Comparison of ENCODE assay signal across 8 cellular contexts in the genomic region with DNA sequence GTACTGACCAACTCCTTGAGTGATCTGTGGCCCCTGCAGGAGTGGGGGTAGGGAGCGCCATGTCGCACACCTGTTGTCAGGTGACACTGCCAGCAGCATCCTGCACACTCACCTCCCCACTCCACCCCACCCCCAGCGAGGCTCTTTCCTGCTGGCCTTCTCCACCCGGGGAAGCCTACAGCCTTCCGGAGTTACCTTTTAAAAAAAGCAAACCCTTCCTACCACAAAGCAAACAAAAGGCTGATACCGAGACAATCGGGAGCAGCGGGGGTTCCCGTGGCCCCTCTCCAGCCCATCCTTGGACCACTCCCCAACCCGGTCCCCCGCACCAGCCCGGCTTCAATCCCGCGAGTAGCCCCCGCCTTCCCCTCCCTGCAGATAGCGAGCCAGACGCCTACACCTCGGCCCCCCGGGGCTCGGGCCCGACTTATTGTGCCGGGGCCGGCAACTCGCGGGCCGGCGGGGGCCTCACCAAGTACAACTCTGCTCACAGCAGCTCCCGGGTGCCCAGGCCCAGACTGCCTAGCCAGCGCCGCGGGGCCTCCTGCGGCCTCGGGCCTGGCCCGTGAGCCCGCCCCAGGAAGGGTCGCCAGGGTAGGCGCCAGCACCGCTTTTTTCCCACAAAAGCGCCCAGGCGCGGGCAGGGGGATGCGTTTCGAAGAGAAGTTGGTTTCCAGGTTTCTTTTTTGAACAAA. TPM values are rescaled to one million over a fixed set of nuclear protein-coding genes. Genes with fewer than 3 reads are reported as not detected.
DNase-seq lines count a peak whose midpoint lies in the region; ATAC-seq and TF ChIP-seq lines count a peak whose summit lies in the region.

No MANE protein-coding gene starts in this region.

- intact Hi-C loops in left ventricle myocardium inferior (cut with micrococcal nuclease) (no loop called here), sigmoid colon (cut with DNase I) (no loop called here)

- H3K4me1 ChIP-seq in left ventricle myocardium inferior (peaks cover 62% of the 10 kb centered on the region), sigmoid colon (peaks cover 0 to 61% (median 53%) of the 10 kb centered on the region in 4 donors)

- peak overlapping the region; percentile 99 for H3K4me3 ChIP-seq in left ventricle myocardium inferior
- peak overlapping the region; percentile 80 to 90 (median 82) for H3K4me3 ChIP-seq in sigmoid colon

- DNase-seq in NCI-H82 (lab: John Stamatoyannopoulos, UW) (peak; percentile 31), NCI-H82 treated with DMSO at 0.1 percent for 48 hours (lab: John Stamatoyannopoulos, UW; ENCODE audit: unreplicated experiment) (no peak), NCI-H748 treated with DMSO at 0.1 percent for 48 hours (lab: John Stamatoyannopoulos, UW) (peak; percentile 62), left ventricle myocardium inferior (no peak), sigmoid colon (no peak), COLO829 (ENCODE audit: low spot score) (no peak)
- DNase-seq in activated naive CD4-positive, alpha-beta T cell (lab: John Stamatoyannopoulos, UW), result peak in 3 of 4 experiments; percentile 11 to 45 (median 12)

- no peak for TF ChIP-seq CTCF in left ventricle myocardium inferior (IDR thresholded peaks at IDR 0.05; ENCODE audit: borderline replicate concordance)
- no peak for TF ChIP-seq CTCF in sigmoid colon (IDR thresholded peaks at IDR 0.05)

- TF ChIP-seq EP300 in sigmoid colon (IDR thresholded peaks at IDR 0.05), result no peak

- H3K36me3 ChIP-seq in left ventricle myocardium inferior (no peaks in the 10 kb centered on the region), sigmoid colon (no peaks in the 10 kb centered on the region)

- H3K9me3 ChIP-seq in left ventricle myocardium inferior (replicated peaks), result no peaks in the 10 kb centered on the region
- H3K9me3 ChIP-seq in sigmoid colon, result no peaks in the 10 kb centered on the region

- TF ChIP-seq POLR2A in sigmoid colon (IDR thresholded peaks at IDR 0.05), result no peak

- H3K27ac ChIP-seq in left ventricle myocardium inferior (replicated peaks) (peak overlapping the region; percentile 97), sigmoid colon (peak overlapping the region; percentile 81 to 93 (median 88))

- WGBS in sigmoid colon, 2 donors, result 0 to 1% methylated on average over 43 of the region's 43 CpGs

- ATAC-seq in HG02970 (IDR thresholded peaks at IDR 0.05; ENCODE audit: low FRiP score, unreplicated experiment), result peak; percentile 35

- H3K27me3 ChIP-seq in left ventricle myocardium inferior (ENCODE audit: low read depth), result no peaks in the 10 kb centered on the region
- no peaks in the 10 kb centered on the region for H3K27me3 ChIP-seq in sigmoid colon

RNA-seq across cellular contexts. Expression of a gene that starts 0.7 kb away (rescaled TPM):
- total RNA-seq in left ventricle myocardium inferior (103 TPM), sigmoid colon (100 to 1,000 TPM; 153 to 191 (median 179) TPM)
- polyA plus RNA-seq in sigmoid colon, result 100 to 1,000 TPM; 123 to 202 (median 175) TPM

RNA-seq across cellular contexts. Expression of a gene that starts 48.8 kb away (rescaled TPM):
- total RNA-seq in left ventricle myocardium inferior (not detected), sigmoid colon (not detected)
- polyA plus RNA-seq in sigmoid colon, result under 1 TPM in 2 of 3 donors, not detected in 1; 0.13 to 0.46 TPM

RNA-seq across cellular contexts. Expression of a gene that starts 53.8 kb away (rescaled TPM):
- total RNA-seq in left ventricle myocardium inferior (not detected), sigmoid colon (not detected)
- polyA plus RNA-seq in sigmoid colon, result 1 to 10 TPM in 1 of 3 donors, under 1 TPM in 1, not detected in 1; 0.46 to 1.4 TPM

Comparison
In these comparisons a context has a peak if more than half of its experiments do, and no peak if none do; other contexts are left out.
1. DNase-seq: peak in NCI-H82 (single experiment), NCI-H748 treated with DMSO at 0.1 percent for 48 hours (single experiment) and activated naive CD4-positive, alpha-beta T cell (3 of 4); none in NCI-H82 treated with DMSO at 0.1 percent for 48 hours (single experiment), left ventricle myocardium inferior (single experiment), sigmoid colon (single experiment) and COLO829 (single experiment).